ENCODE assay signal across 2 cellular contexts in genomic region chr19:4319067-4319718, GRCh38.
TF ChIP-seq lines count a peak whose summit lies in the region.

No MANE protein-coding gene starts in this region.

TF ChIP-seq in SK-N-SH, 30 proteins besides CTCF, POLR2A, EP300 and RAD21:
- TF ChIP-seq YY1 (IDR thresholded peaks at IDR 0.05; ENCODE audit: low read depth) (no peak), CHD2 (IDR thresholded peaks at IDR 0.05; ENCODE audit: low read length, partially characterized antibody) (no peak), MXI1 (IDR thresholded peaks at IDR 0.05; ENCODE audit: low read depth, low read length) (no peak), TCF12 (IDR thresholded peaks at IDR 0.05) (no peak), SMC3 (IDR thresholded peaks at IDR 0.05; ENCODE audit: low read depth, low read length) (no peak), FOXJ3 (CRISPR knock-in tag; IDR thresholded peaks at IDR 0.05) (no peak), ZBTB33 (IDR thresholded peaks at IDR 0.05; ENCODE audit: borderline replicate concordance, low read depth) (no peak), ELF1 (IDR thresholded peaks at IDR 0.05) (no peak), JUND (IDR thresholded peaks at IDR 0.05) (no peak), POLR2AphosphoS5 (IDR thresholded peaks at IDR 0.05; ENCODE audit: low read depth, low read length) (no peak), FOXM1 (IDR thresholded peaks at IDR 0.05; ENCODE audit: low read depth) (no peak)

TF ChIP-seq in SK-N-SH treated with all-trans-retinoic acid at 6 μM for 48 hours, 23 proteins besides CTCF, POLR2A, EP300 and RAD21:
- TF ChIP-seq ZC3H10 (CRISPR knock-in tag; IDR thresholded peaks at IDR 0.05) (no peak), PPARA (CRISPR knock-in tag; IDR thresholded peaks at IDR 0.05; ENCODE audit: borderline replicate concordance) (no peak), ISL1 (CRISPR knock-in tag; IDR thresholded peaks at IDR 0.05) (no peak)
